Comparison of ENCODE assay signal across 1 cellular context in genomic region chr10:23408330-23408976, GRCh38.
A peak's percentile ranks its signal among the peaks of the same experiment; 100 is the strongest.
TF ChIP-seq lines count a peak whose summit lies in the region.

No MANE protein-coding gene starts in this region.

TF ChIP-seq in HEK293, 187 proteins besides CTCF, POLR2A, EP300 and RAD21 (continued from another document):
- TF ChIP-seq ZNF221 (tag by site-specific recombination; IDR thresholded peaks at IDR 0.05; ENCODE audit: borderline replicate concordance) (no peak), ZNF280C (tag by site-specific recombination; IDR thresholded peaks at IDR 0.05) (no peak), PRDM1 (tag by site-specific recombination; IDR thresholded peaks at IDR 0.05) (no peak), KLF17 (tag by site-specific recombination; IDR thresholded peaks at IDR 0.05) (peak; percentile 82), GLIS1 (tag by site-specific recombination; IDR thresholded peaks at IDR 0.05) (peak; percentile 41; the same call in 1 of the 2 replicates), KLF9 (tag by site-specific recombination; IDR thresholded peaks at IDR 0.05; ENCODE audit: low read depth) (no peak), ZNF354C (tag by site-specific recombination; IDR thresholded peaks at IDR 0.05; ENCODE audit: borderline replicate concordance, low read depth) (no peak), ZNF133 (tag by site-specific recombination; IDR thresholded peaks at IDR 0.05) (no peak), GLI4 (tag by site-specific recombination; IDR thresholded peaks at IDR 0.05) (peak; percentile 51; the same call in 1 of the 2 replicates), ZNF558 (tag by site-specific recombination; IDR thresholded peaks at IDR 0.05) (peak; percentile 85), ZBTB49 (tag by site-specific recombination; IDR thresholded peaks at IDR 0.05; ENCODE audit: low read depth) (no peak), MEIS1 (CRISPR knock-in tag; IDR thresholded peaks at IDR 0.05; ENCODE audit: borderline replicate concordance) (no peak), SCRT2 (tag by site-specific recombination; IDR thresholded peaks at IDR 0.05) (no peak), ZNF26 (tag by site-specific recombination; IDR thresholded peaks at IDR 0.05) (no peak), ATF2 (tag by site-specific recombination; IDR thresholded peaks at IDR 0.05; ENCODE audit: low read depth) (peak; percentile 99), ZNF571 (tag by site-specific recombination; IDR thresholded peaks at IDR 0.05) (no peak), ZNF677 (tag by site-specific recombination; IDR thresholded peaks at IDR 0.05) (no peak), REPIN1 (tag by site-specific recombination; IDR thresholded peaks at IDR 0.05; ENCODE audit: low read depth) (no peak), GLIS2 (tag by site-specific recombination; IDR thresholded peaks at IDR 0.05) (no peak), ZNF610 (tag by site-specific recombination; IDR thresholded peaks at IDR 0.05; ENCODE audit: borderline replicate concordance) (peak; percentile 34; the same call in 1 of the 2 replicates), SETDB1 (IDR thresholded peaks at IDR 0.05; ENCODE audit: insufficient read length, low read length) (no peak), ZNF138 (tag by site-specific recombination; IDR thresholded peaks at IDR 0.05; ENCODE audit: borderline replicate concordance) (no peak), ZSCAN16 (tag by site-specific recombination; IDR thresholded peaks at IDR 0.05) (no peak), ZNF658 (tag by site-specific recombination; IDR thresholded peaks at IDR 0.05) (no peak), MYNN (tag by site-specific recombination; IDR thresholded peaks at IDR 0.05; ENCODE audit: borderline replicate concordance) (no peak), ZNF266 (tag by site-specific recombination; IDR thresholded peaks at IDR 0.05; ENCODE audit: low read depth) (peak; percentile 54; the same call in 1 of the 2 replicates), GFI1B (tag by site-specific recombination; IDR thresholded peaks at IDR 0.05) (peak; percentile 82), ZBTB1 (tag by site-specific recombination; IDR thresholded peaks at IDR 0.05) (peak; percentile 95), ZNF394 (tag by site-specific recombination; IDR thresholded peaks at IDR 0.05; ENCODE audit: borderline replicate concordance) (peak; percentile 82), ZNF585B (tag by site-specific recombination; IDR thresholded peaks at IDR 0.05) (no peak), ZBTB44 (tag by site-specific recombination; IDR thresholded peaks at IDR 0.05) (peak; percentile 90), ZNF837 (tag by site-specific recombination; IDR thresholded peaks at IDR 0.05) (no peak), ZNF701 (tag by site-specific recombination; IDR thresholded peaks at IDR 0.05) (no peak), ZNF530 (tag by site-specific recombination; IDR thresholded peaks at IDR 0.05; ENCODE audit: low read depth) (no peak), ZNF175 (tag by site-specific recombination; IDR thresholded peaks at IDR 0.05) (no peak), KLF7 (tag by site-specific recombination; IDR thresholded peaks at IDR 0.05; ENCODE audit: borderline replicate concordance) (no peak), ZNF274 (IDR thresholded peaks at IDR 0.05; ENCODE audit: low read length) (no peak), ZNF274 (tag by site-specific recombination; IDR thresholded peaks at IDR 0.05; ENCODE audit: borderline replicate concordance) (no peak), ZNF664 (tag by site-specific recombination; IDR thresholded peaks at IDR 0.05) (0 out of 2 replicates have a peak, but pooled peaks have one; percentile 47), ZNF660 (tag by site-specific recombination; IDR thresholded peaks at IDR 0.05) (peak; percentile 70; the same call in 1 of the 2 replicates), ZNF223 (tag by site-specific recombination; IDR thresholded peaks at IDR 0.05) (no peak), ZNF10 (tag by site-specific recombination; IDR thresholded peaks at IDR 0.05) (peak; percentile 72), ZNF311 (tag by site-specific recombination; IDR thresholded peaks at IDR 0.05; ENCODE audit: borderline replicate concordance) (no peak), RBAK (tag by site-specific recombination; IDR thresholded peaks at IDR 0.05) (no peak), ZNF596 (tag by site-specific recombination; IDR thresholded peaks at IDR 0.05) (no peak), ZNF140 (tag by site-specific recombination; IDR thresholded peaks at IDR 0.05) (no peak), ZNF830 (tag by site-specific recombination; IDR thresholded peaks at IDR 0.05; ENCODE audit: low read depth) (no peak), ZNF148 (tag by site-specific recombination; IDR thresholded peaks at IDR 0.05; ENCODE audit: borderline replicate concordance) (no peak), ZNF214 (tag by site-specific recombination; IDR thresholded peaks at IDR 0.05; ENCODE audit: borderline replicate concordance) (no peak), ZNF239 (tag by site-specific recombination; IDR thresholded peaks at IDR 0.05) (no peak), ZNF366 (tag by site-specific recombination; conservative IDR thresholded peaks at IDR 0.05) (peak; percentile 97), ZNF704 (tag by site-specific recombination; IDR thresholded peaks at IDR 0.05) (no peak)
- TF ChIP-seq, protein P1, sequence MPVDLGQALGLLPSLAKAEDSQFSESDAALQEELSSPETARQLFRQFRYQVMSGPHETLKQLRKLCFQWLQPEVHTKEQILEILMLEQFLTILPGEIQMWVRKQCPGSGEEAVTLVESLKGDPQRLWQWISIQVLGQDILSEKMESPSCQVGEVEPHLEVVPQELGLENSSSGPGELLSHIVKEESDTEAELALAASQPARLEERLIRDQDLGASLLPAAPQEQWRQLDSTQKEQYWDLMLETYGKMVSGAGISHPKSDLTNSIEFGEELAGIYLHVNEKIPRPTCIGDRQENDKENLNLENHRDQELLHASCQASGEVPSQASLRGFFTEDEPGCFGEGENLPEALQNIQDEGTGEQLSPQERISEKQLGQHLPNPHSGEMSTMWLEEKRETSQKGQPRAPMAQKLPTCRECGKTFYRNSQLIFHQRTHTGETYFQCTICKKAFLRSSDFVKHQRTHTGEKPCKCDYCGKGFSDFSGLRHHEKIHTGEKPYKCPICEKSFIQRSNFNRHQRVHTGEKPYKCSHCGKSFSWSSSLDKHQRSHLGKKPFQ (tag by site-specific recombination; IDR thresholded peaks at IDR 0.05), result 0 out of 2 replicates have a peak, but pooled peaks have one; percentile 39
- TF ChIP-seq, protein P2, sequence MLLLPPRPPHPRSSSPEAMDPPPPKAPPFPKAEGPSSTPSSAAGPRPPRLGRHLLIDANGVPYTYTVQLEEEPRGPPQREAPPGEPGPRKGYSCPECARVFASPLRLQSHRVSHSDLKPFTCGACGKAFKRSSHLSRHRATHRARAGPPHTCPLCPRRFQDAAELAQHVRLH (tag by site-specific recombination; IDR thresholded peaks at IDR 0.05), result peak; percentile 94
